7 cellular contexts compared by ENCODE assay signal in the genomic region with DNA sequence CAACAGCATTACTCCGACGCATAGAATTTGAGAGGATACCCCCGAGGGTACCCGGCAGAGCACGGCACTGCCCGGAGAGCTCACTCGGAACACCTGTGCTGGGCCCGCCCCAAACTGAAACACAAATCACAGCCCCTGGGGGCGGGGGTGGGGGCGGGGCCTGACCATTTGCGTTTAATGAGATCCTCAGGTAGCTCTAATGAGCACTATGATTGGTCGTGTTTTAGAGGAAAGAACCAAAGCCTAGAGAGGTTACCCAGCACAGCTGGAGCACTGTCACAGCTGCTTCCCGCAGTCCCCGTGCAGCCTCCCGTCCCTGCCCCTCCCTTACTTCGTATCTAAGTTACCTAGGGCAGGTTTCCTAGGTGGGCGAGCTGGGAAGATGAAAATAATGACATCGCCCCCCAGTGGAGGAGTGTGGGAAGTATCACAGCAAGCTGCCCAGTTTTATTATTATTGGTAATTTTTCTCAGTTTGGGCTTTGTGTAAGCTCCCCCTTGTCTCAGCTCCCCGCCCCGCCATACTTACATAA.
DNase-seq lines count a peak whose midpoint lies in the region; ATAC-seq and TF ChIP-seq lines count a peak whose summit lies in the region.

No MANE protein-coding gene starts in this region.

- H3K36me3 ChIP-seq in psoas muscle (ENCODE audit: insufficient read depth in 1 of 2, low read depth in 1 of 2), result no peaks in the 10 kb centered on the region

- no peaks in the 10 kb centered on the region for H3K4me1 ChIP-seq in psoas muscle

- no peak overlapping the region for H3K27ac ChIP-seq in psoas muscle

- no peak overlapping the region for H3K27ac Mint-ChIP-seq in activated CD8-positive, alpha-beta T cell treated with anti-CD3 and anti-CD28 coated beads for 36 hours

- peak; percentile 75 for ATAC-seq in activated CD8-positive, alpha-beta T cell treated with anti-CD3 and anti-CD28 coated beads for 36 hours
- ATAC-seq in esophagus mucosa (peak; percentile 87), psoas muscle (no peak)

- POLR2A ChIA-PET in activated CD8-positive, alpha-beta T cell treated with anti-CD3 and anti-CD28 coated beads for 36 hours (lab: Charles Lee), result interaction anchor here (0.5 kb wide), 1 partner anchor 212 kb away, joined by 4 read pairs; no protein-coding TSS in a partner anchor

- CTCF ChIA-PET in activated CD8-positive, alpha-beta T cell treated with anti-CD3 and anti-CD28 coated beads for 36 hours (lab: Charles Lee), result interaction anchor here (0.8 to 2.4 kb wide), 22 partner anchors 9 to 581 kb away, joined by 3 to 11 read pairs (median 4); no protein-coding TSS in a partner anchor

- DNase-seq in NCI-H146 (lab: John Stamatoyannopoulos, UW) (peak; percentile 80), psoas muscle (no peak), retina (no peak), islet precursor cell (no peak)
- peak; percentile 73 for DNase-seq in activated CD8-positive, alpha-beta T cell treated with anti-CD3 and anti-CD28 coated beads for 36 hours

- H3K4me3 Mint-ChIP-seq in activated CD8-positive, alpha-beta T cell treated with anti-CD3 and anti-CD28 coated beads for 36 hours, result peak overlapping the region; percentile 8

- peak overlapping the region; percentile 32 for H3K4me3 ChIP-seq in psoas muscle

- H3K9me3 ChIP-seq in psoas muscle, result no peaks in the 10 kb centered on the region

- WGBS in psoas muscle, 3 donors, result 10 to 11% (median 11%) methylated on average over 20 of the region's 20 CpGs

- peaks cover 27% of the 10 kb centered on the region for H3K27me3 Mint-ChIP-seq in activated CD8-positive, alpha-beta T cell treated with anti-CD3 and anti-CD28 coated beads for 36 hours

- H3K9me3 Mint-ChIP-seq in activated CD8-positive, alpha-beta T cell treated with anti-CD3 and anti-CD28 coated beads for 36 hours, result peaks cover 12% of the 10 kb centered on the region

- intact Hi-C loops in activated CD8-positive, alpha-beta T cell treated with anti-CD3 and anti-CD28 coated beads for 36 hours (cut with micrococcal nuclease), result loop anchor here (10.0 kb wide), 1 partner anchor 214 kb away; no protein-coding TSS in a partner anchor
- intact Hi-C loops in psoas muscle (cut with DNase I), result no loop called here

- no peaks in the 10 kb centered on the region for H3K36me3 Mint-ChIP-seq in activated CD8-positive, alpha-beta T cell treated with anti-CD3 and anti-CD28 coated beads for 36 hours (ENCODE audit: low read depth)

- H3K4me1 Mint-ChIP-seq in activated CD8-positive, alpha-beta T cell treated with anti-CD3 and anti-CD28 coated beads for 36 hours (ENCODE audit: low read depth), result peaks cover 2% of the 10 kb centered on the region

- TF ChIP-seq CTCF in GM12873 (IDR thresholded peaks at IDR 0.05; ENCODE audit: insufficient read depth, low read depth, low read length, missing control alignments), result peak; percentile 60
- peak; percentile 65 for TF ChIP-seq CTCF in activated CD8-positive, alpha-beta T cell treated with anti-CD3 and anti-CD28 coated beads for 36 hours (IDR thresholded peaks at IDR 0.05)
- TF ChIP-seq CTCF in psoas muscle (IDR thresholded peaks at IDR 0.05), result peak; percentile 28

- H3K27me3 ChIP-seq in psoas muscle (ENCODE audit: insufficient read depth in 3 of 3, low read length in 2 of 3), result peaks cover 0 to 11% (median 9%) of the 10 kb centered on the region in 3 donors

Comparison
In these comparisons a context has a peak if more than half of its experiments do, and no peak if none do; other contexts are left out.
1. DNase-seq: peak in NCI-H146 (single experiment) and activated CD8-positive, alpha-beta T cell treated with anti-CD3 and anti-CD28 coated beads for 36 hours (single experiment); none in psoas muscle (0 of 2), retina (single experiment) and islet precursor cell (single experiment).
2. ATAC-seq: peak in activated CD8-positive, alpha-beta T cell treated with anti-CD3 and anti-CD28 coated beads for 36 hours (single experiment) and esophagus mucosa (single experiment); none in psoas muscle (0 of 4).
3. Peak in every context shown above with its lines, with median percentiles within 50 percentile points of each other: CTCF ChIP-seq.